ENCODE assay signal across 2 cellular contexts in the genomic region with DNA sequence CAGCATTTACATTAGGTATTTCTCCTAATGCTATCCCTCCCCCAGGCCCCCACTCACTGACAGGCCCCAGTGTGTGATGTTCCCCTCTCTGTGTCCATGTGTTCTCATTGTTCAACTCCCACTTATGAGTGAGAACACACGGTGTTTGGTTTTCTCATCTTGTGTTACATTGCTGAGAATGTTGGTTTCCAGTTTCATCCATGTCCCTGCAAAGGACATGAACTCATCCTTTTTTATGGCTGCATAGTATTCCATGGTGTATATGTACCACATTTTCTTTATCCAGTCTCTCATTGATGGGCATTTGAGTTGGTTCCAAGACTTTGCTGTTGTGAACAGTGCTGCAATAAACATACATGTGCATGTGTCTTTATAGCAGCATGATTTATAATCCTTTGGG.
DNase-seq lines count a peak whose midpoint lies in the region; ATAC-seq, FAIRE-seq and TF ChIP-seq lines count a peak whose summit lies in the region.
"Not testable (repeated sequence)": the region's sequence is repeated elsewhere in the genome, so short reads cannot be mapped to it uniquely, and the experiment has no call there.

No MANE protein-coding gene starts in this region.

- TF ChIP-seq POLR2A in K562 (conservative IDR thresholded peaks at IDR 0.05): not testable (repeated sequence)

- BruUV-seq in K562 (replicated peaks; lab: Mats Ljungman, UMichigan): not testable (repeated sequence)

- H4K20me1 ChIP-seq in K562 (replicated peaks; ENCODE audit: control insufficient read depth, insufficient read depth, low read length): not testable (repeated sequence)

- not testable (repeated sequence) for H3K36me3 ChIP-seq in HEK293 (ENCODE audit: control insufficient read depth in 2 of 2, insufficient read depth in 1 of 2, low read length in 2 of 2); K562 (ENCODE audit: control insufficient read depth, insufficient read depth, low read length)

- not testable (repeated sequence) for TF ChIP-seq EP300 in K562 (IDR thresholded peaks at IDR 0.05; ENCODE audit: low read length)

- H2AFZ ChIP-seq in K562 (ENCODE audit: low read depth, low read length): not testable (repeated sequence)

- not testable (repeated sequence) for H3K9ac ChIP-seq in K562 (ENCODE audit: insufficient read depth in 1 of 2, low read depth in 2 of 2, low read length in 2 of 2)

- TF ChIP-seq RAD21 in K562 (CRISPR knock-in tag; conservative IDR thresholded peaks at IDR 0.05 in 1 of 2, IDR thresholded peaks at IDR 0.05 in 1 of 2): not testable (repeated sequence)

- H3K9me1 ChIP-seq in K562 (ENCODE audit: control insufficient read depth, insufficient read depth, low read length): not testable (repeated sequence)

- in situ Hi-C loops in K562 (cut with MboI): not testable (repeated sequence)

- not testable (repeated sequence) for H3K4me1 ChIP-seq in HEK293 (ENCODE audit: control insufficient read depth, insufficient read depth, low read length); K562 (replicated peaks in 1 of 2; ENCODE audit: control insufficient read depth in 2 of 2, insufficient read depth in 2 of 2, low read length in 2 of 2)

- H3K79me2 ChIP-seq in K562 (ENCODE audit: control insufficient read depth, insufficient read depth, low read length): not testable (repeated sequence)

- H3K4me3 ChIP-seq in HEK293 (ENCODE audit: low read depth, low read length); K562: not testable (repeated sequence)

- not testable (repeated sequence) for TF ChIP-seq CTCF in HEK293 (tag by site-specific recombination; IDR thresholded peaks at IDR 0.05); K562 (IDR thresholded peaks at IDR 0.05 in 2 of 3, conservative IDR thresholded peaks at IDR 0.05 in 1 of 3; ENCODE audit: insufficient read depth in 2 of 3, low read depth in 1 of 3, low read length in 3 of 3)

- intact Hi-C loops in K562 (cut with micrococcal nuclease): not testable (repeated sequence)

- not testable (repeated sequence) for DNase-seq in K562 (ENCODE audit: extremely low read depth in 1 of 4, low spot score in 3 of 4)

- H3K27me3 ChIP-seq in K562 (ENCODE audit: control insufficient read depth in 2 of 2, insufficient read depth in 2 of 2, low read length in 2 of 2): not testable (repeated sequence)

- ATAC-seq in K562: not testable (repeated sequence)

- H3K9me3 ChIP-seq in HEK293 (ENCODE audit: control insufficient read depth, insufficient read depth, low read depth, low read length); K562 (replicated peaks; ENCODE audit: control insufficient read depth, insufficient read depth, low read depth, low read length): not testable (repeated sequence)

- not testable (repeated sequence) for H3K4me2 ChIP-seq in K562 (ENCODE audit: insufficient read depth, low read length)

- H3K27ac ChIP-seq in HEK293 (ENCODE audit: extremely low read depth, low read depth, low read length); K562 (ENCODE audit: extremely low read depth, low read depth, low read length): not testable (repeated sequence)

- POLR2A ChIA-PET in HEK293 (lab: Yijun Ruan, JAX); K562 (lab: Yijun Ruan, JAX): not testable (repeated sequence)

- CTCF ChIA-PET in HEK293 (lab: Yijun Ruan, JAX); K562 (lab: Yijun Ruan, JAX; ENCODE audit: low intra/inter-chr PET ratio): not testable (repeated sequence)

- WGBS in K562 (ENCODE audit: insufficient coverage, low coverage, missing lambda C conversion rate): 0% methylated on average over 1 of the region's 1 CpG

- not testable (repeated sequence) for FAIRE-seq in K562 (lab: Jason Lieb, UNC)

TF ChIP-seq in HEK293, 187 proteins besides CTCF, POLR2A, EP300 and RAD21:
- TF ChIP-seq, protein P1, sequence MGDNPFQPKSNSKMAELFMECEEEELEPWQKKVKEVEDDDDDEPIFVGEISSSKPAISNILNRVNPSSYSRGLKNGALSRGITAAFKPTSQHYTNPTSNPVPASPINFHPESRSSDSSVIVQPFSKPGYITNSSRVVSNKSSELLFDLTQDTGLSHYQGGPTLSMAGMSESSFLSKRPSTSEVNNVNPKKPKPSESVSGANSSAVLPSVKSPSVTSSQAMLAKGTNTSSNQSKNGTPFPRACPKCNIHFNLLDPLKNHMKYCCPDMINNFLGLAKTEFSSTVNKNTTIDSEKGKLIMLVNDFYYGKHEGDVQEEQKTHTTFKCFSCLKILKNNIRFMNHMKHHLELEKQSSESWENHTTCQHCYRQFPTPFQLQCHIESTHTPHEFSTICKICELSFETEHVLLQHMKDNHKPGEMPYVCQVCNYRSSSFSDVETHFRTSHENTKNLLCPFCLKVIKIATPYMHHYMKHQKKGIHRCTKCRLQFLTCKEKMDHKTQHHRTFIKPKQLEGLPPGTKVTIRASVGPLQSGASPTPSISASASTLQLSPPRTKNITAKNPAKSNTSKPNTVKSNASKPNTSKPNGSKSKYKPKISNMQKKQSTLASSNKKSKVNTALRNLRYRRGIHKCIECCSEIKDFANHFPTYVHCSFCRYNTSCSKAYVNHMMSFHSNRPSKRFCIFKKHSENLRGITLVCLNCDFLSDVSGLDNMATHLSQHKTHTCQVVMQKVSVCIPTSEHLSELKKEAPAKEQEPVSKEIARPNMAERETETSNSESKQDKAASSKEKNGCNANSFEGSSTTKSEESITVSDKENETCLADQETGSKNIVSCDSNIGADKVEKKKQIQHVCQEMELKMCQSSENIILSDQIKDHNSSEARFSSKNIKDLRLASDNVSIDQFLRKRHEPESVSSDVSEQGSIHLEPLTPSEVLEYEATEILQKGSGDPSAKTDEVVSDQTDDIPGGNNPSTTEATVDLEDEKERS (tag by site-specific recombination; IDR thresholded peaks at IDR 0.05): 0 out of 2 replicates have a peak, but pooled peaks have one; percentile 55
- TF ChIP-seq ZNF146 (tag by site-specific recombination; IDR thresholded peaks at IDR 0.05): peak; percentile 79
TF ChIP-seq in HEK293: peak in this region for 2; not testable (repeated sequence) for 185.

TF ChIP-seq in K562, 482 proteins besides CTCF, POLR2A, EP300 and RAD21:
- peak; percentile 47 for TF ChIP-seq ZNF146 (CRISPR knock-in tag; IDR thresholded peaks at IDR 0.05; ENCODE audit: unreplicated experiment)
